In the genomic region with DNA sequence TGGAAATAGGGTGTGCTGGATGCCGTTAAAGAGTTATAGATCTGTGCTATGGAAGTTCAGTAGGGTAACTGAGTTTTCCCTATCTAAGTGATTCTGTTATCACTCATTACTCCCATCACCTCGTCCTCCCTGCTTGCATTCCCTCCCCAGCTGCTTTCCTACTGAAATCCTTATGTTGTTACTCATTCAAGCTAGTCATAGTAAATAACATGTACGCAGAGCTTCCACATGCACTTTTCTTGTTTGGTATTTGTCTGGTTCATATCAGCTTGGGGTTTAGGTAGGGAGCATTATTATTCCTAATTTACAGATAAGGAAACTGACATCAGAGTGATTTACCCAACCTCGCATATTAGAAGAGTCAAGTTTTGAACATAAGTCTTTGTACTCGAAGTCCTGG, we compare ENCODE assay signal across 20 cellular contexts.
DNase-seq lines count a peak whose midpoint lies in the region; ATAC-seq, FAIRE-seq and TF ChIP-seq lines count a peak whose summit lies in the region.
"Had no signal": no experiment of that assay in that cellular context is flagged by ENCODE, and none has a peak within 500 bp of the region (broad histone marks: within the 10 kb centered on the region; RNA-seq: fewer than 3 reads in every experiment).

No MANE protein-coding gene starts in this region.

- H3K4me1 ChIP-seq in A549 = no peaks in the 10 kb centered on the region
- H3K4me1 ChIP-seq in mesodermal cell (ENCODE audit: control insufficient read depth, insufficient read depth, low read length, poor library complexity, severe bottlenecking) = peaks cover 25% of the 10 kb centered on the region
- H3K4me1 ChIP-seq in ascending aorta = peaks cover 0 to under 1% of the 10 kb centered on the region in 2 donors

- 78% methylated on average over 5 of the region's 5 CpGs for WGBS in A549 (ENCODE audit: missing lambda C conversion rate)
- 60% methylated on average over 1 of the region's 5 CpGs; no CpG with 5 or more reads in 1 of the 2 experiments for WGBS in mesodermal cell (ENCODE audit: insufficient coverage in 2 of 2), 2 experiments

- H3K4me3 Mint-ChIP-seq in Calu3 (ENCODE audit: low read depth, unreplicated experiment) = no peak overlapping the region
- H3K4me3 Mint-ChIP-seq: CD8-positive, alpha-beta T cell had no signal

- CTCF ChIA-PET in A549 (lab: Yijun Ruan, JAX) = interaction anchor here (0.6 to 1.3 kb wide), 2 partner anchors 10 to 400 kb away, joined by 3 to 4 read pairs; no protein-coding TSS in a partner anchor
- CTCF ChIA-PET in Calu3 (lab: Charles Lee) = no interaction called here

- H3K4me2 ChIP-seq in A549 = no peak overlapping the region

- no peak for TF ChIP-seq EP300 in A549 (IDR thresholded peaks at IDR 0.05)

- TF ChIP-seq POLR2A in A549 (IDR thresholded peaks at IDR 0.05; ENCODE audit: low read length) = no peak

- intact Hi-C loops in ascending aorta (cut with DNase I) = no loop called here
- intact Hi-C loops in Calu3 (cut with micrococcal nuclease; ENCODE audit: unreplicated experiment) = no loop called here

- no peaks in the 10 kb centered on the region for H3K9me3 ChIP-seq in A549
- H3K9me3 ChIP-seq in mesodermal cell (ENCODE audit: control insufficient read depth, low read length) = peaks cover 11% of the 10 kb centered on the region
- H3K9me3 ChIP-seq in ascending aorta = no peaks in the 10 kb centered on the region

- H3K4me3 ChIP-seq in A549 = no peak overlapping the region
- no peak overlapping the region for H3K4me3 ChIP-seq in epithelial cell of esophagus (ENCODE audit: low read length)
- no peak overlapping the region for H3K4me3 ChIP-seq in mesodermal cell (ENCODE audit: extremely low read depth, insufficient read depth, low read length, poor library complexity, severe bottlenecking)
- no peak overlapping the region for H3K4me3 ChIP-seq in ascending aorta
- H3K4me3 ChIP-seq: SK-N-MC had no signal

- no peak overlapping the region for H3K27ac Mint-ChIP-seq in Calu3 (ENCODE audit: unreplicated experiment)
- H3K27ac Mint-ChIP-seq in activated naive CD4-positive, alpha-beta T cell treated with anti-CD3 and anti-CD28 coated beads, Interleukin-2, amount 50 U/mL, for 72 hours = no peak overlapping the region
- H3K27ac Mint-ChIP-seq: CD8-positive, alpha-beta T cell had no signal

- FAIRE-seq in A549 (lab: Jason Lieb, UNC) = peak; percentile 46
- FAIRE-seq: GM19239, H1 had no signal

- no peak overlapping the region for H3K27ac ChIP-seq in A549
- H3K27ac ChIP-seq in mesodermal cell (ENCODE audit: low read depth, low read length, severe bottlenecking) = peak overlapping the region; percentile 70
- H3K27ac ChIP-seq in ascending aorta = no peak overlapping the region
- H3K27ac ChIP-seq: 22Rv1, RWPE1, SK-N-MC had no signal

- POLR2A ChIA-PET in A549 (lab: Yijun Ruan, JAX) = no interaction called here

- no TSS peak for BruUV-seq in Calu3 (replicated peaks; lab: Mats Ljungman, UMichigan)

- peaks cover 6% of the 10 kb centered on the region for H3K36me3 ChIP-seq in mesodermal cell (ENCODE audit: control insufficient read depth, insufficient read depth, low read length)
- peaks cover 4 to 6% of the 10 kb centered on the region in 2 donors for H3K36me3 ChIP-seq in ascending aorta

- no peak for TF ChIP-seq RAD21 in A549 (conservative IDR thresholded peaks at IDR 0.05 in 1 of 2, IDR thresholded peaks at IDR 0.05 in 1 of 2)

- no peaks in the 10 kb centered on the region for H3K4me1 Mint-ChIP-seq in Calu3 (ENCODE audit: low read depth, unreplicated experiment)

- no peak for TF ChIP-seq CTCF in A549 (IDR thresholded peaks at IDR 0.05)
- no peak for TF ChIP-seq CTCF in epithelial cell of esophagus (IDR thresholded peaks at IDR 0.05; ENCODE audit: insufficient read depth, low read depth, low read length, missing control alignments)
- TF ChIP-seq CTCF in ascending aorta (IDR thresholded peaks at IDR 0.05) = no peak
- no peak for TF ChIP-seq CTCF in Calu3 (IDR thresholded peaks at IDR 0.05; ENCODE audit: unreplicated experiment)

- no peaks in the 10 kb centered on the region for H3K27me3 Mint-ChIP-seq in Calu3 (ENCODE audit: unreplicated experiment)

- no peaks in the 10 kb centered on the region for H3K27me3 ChIP-seq in ascending aorta

- no peak for DNase-seq in A549 (ENCODE audit: low read depth in 1 of 2, low spot score in 1 of 2)
- DNase-seq in NCI-H226 = peak; percentile 79
- peak; percentile 18 for DNase-seq in epithelial cell of esophagus (ENCODE audit: low read depth)
- DNase-seq in ascending aorta (ENCODE audit: low spot score in 2 of 2) = no peak
- no peak for DNase-seq in Calu3
- no peak for DNase-seq in activated naive CD4-positive, alpha-beta T cell treated with anti-CD3 and anti-CD28 coated beads, Interleukin-2, amount 50 U/mL, for 72 hours (ENCODE audit: low spot score in 2 of 2)
- DNase-seq in activated CD8-positive, alpha-beta memory T cell treated with anti-CD3 and anti-CD28 coated beads for 24 hours = no peak
- DNase-seq: AML-193; CD8-positive, alpha-beta T cell; GDM1; Kasumi-1; NCI-H1417; NCI-H2081 treated with DMSO at 0.1 percent for 48 hours; SHP77 treated with DMSO at 0.1 percent for 48 hours had no signal

- H3K36me3 Mint-ChIP-seq in Calu3 (ENCODE audit: insufficient read depth, unreplicated experiment) = no peaks in the 10 kb centered on the region
- no peaks in the 10 kb centered on the region for H3K36me3 Mint-ChIP-seq in activated naive CD4-positive, alpha-beta T cell treated with anti-CD3 and anti-CD28 coated beads, Interleukin-2, amount 50 U/mL, for 72 hours
- H3K36me3 Mint-ChIP-seq: CD8-positive, alpha-beta T cell had no signal

- no peak for ATAC-seq in A549
- ATAC-seq in activated naive CD4-positive, alpha-beta T cell treated with anti-CD3 and anti-CD28 coated beads, Interleukin-2, amount 50 U/mL, for 72 hours = no peak
- ATAC-seq: CD8-positive, alpha-beta T cell had no signal

- no peaks in the 10 kb centered on the region for H3K9me3 Mint-ChIP-seq in Calu3 (ENCODE audit: low read depth, unreplicated experiment)
- H3K9me3 Mint-ChIP-seq in activated naive CD4-positive, alpha-beta T cell treated with anti-CD3 and anti-CD28 coated beads, Interleukin-2, amount 50 U/mL, for 72 hours = no peaks in the 10 kb centered on the region
- H3K9me3 Mint-ChIP-seq: CD8-positive, alpha-beta T cell had no signal

TF ChIP-seq in A549, 52 proteins besides CTCF, POLR2A, EP300 and RAD21:
- TF ChIP-seq, protein P1, sequence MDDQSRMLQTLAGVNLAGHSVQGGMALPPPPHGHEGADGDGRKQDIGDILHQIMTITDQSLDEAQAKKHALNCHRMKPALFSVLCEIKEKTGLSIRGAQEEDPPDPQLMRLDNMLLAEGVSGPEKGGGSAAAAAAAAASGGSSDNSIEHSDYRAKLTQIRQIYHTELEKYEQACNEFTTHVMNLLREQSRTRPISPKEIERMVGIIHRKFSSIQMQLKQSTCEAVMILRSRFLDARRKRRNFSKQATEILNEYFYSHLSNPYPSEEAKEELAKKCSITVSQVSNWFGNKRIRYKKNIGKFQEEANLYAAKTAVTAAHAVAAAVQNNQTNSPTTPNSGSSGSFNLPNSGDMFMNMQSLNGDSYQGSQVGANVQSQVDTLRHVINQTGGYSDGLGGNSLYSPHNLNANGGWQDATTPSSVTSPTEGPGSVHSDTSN (IDR thresholded peaks at IDR 0.05) = no peak
- no peak for TF ChIP-seq NFE2L2 (conservative IDR thresholded peaks at IDR 0.05; ENCODE audit: low read length)

Comparison
In these comparisons a context has a peak if more than half of its experiments do, and no peak if none do; other contexts are left out.
1. DNase-seq: peak in NCI-H226 (single experiment) and epithelial cell of esophagus (single experiment); none in A549 (0 of 2), ascending aorta (0 of 2), Calu3 (single experiment), activated naive CD4-positive, alpha-beta T cell treated with anti-CD3 and anti-CD28 coated beads, Interleukin-2, amount 50 U/mL, for 72 hours (0 of 2) and activated CD8-positive, alpha-beta memory T cell treated with anti-CD3 and anti-CD28 coated beads for 24 hours (single experiment).